In the genomic region with DNA sequence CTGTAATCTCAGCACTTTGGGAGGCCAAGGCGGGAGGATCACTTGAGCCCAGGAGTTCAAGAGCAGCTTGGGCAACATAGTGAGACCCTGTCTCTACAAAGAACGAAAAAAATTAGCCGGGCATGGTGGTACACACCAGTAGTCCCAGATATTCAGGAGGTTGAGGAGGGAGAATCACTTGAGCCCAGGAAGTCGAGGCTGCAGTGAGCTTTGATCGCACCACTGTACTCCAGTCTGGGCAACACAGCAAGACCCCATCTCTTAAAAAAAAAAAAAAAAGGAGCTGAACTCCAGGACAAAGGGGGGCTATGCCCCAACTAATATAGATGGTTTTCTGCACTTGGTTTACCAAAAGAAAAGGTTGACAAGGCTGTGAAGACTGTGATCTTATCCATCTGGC, we compare ENCODE assay signal across 13 cellular contexts.
DNase-seq lines count a peak whose midpoint lies in the region; ATAC-seq and TF ChIP-seq lines count a peak whose summit lies in the region.
"Had no signal": no experiment of that assay in that cellular context is flagged by ENCODE, and none has a peak within 500 bp of the region (broad histone marks: within the 10 kb centered on the region; RNA-seq: fewer than 3 reads in every experiment).

No MANE protein-coding gene starts in this region.

- TF ChIP-seq POLR2A in spleen (IDR thresholded peaks at IDR 0.05), result no peak

- H3K4me3 Mint-ChIP-seq in activated CD8-positive, alpha-beta memory T cell treated with anti-CD3 and anti-CD28 coated beads, Interleukin-2, amount 10 ng/mL, durations not matched to agents 7 days and 5 days, result peak overlapping the region; percentile 55
- H3K4me3 Mint-ChIP-seq in activated T-helper 2 cell treated with anti-CD3 and anti-CD28 coated beads, Interferon-gamma antibody, Interleukin-2, Interleukin-4, amounts not matched to agents 10 μg/mL and 5 μg/mL and 100 μg/mL, durations not matched to agents 14 hours and 24 hours and 36 hours (ENCODE audit: low read depth), result no peak overlapping the region

- H3K4me1 ChIP-seq in DOHH2 (ENCODE audit: control insufficient read depth, low read length) (peaks cover 85% of the 10 kb centered on the region), spleen (peaks cover 23 to 83% (median 65%) of the 10 kb centered on the region in 6 donors)

- peak overlapping the region; percentile 70 for H3K4me3 ChIP-seq in DOHH2 (ENCODE audit: low read length)
- peak overlapping the region in 1 of 8 donors; percentile 61 for H3K4me3 ChIP-seq in spleen
- H3K4me3 ChIP-seq: esophagus muscularis mucosa had no signal

- DNase-seq in activated CD8-positive, alpha-beta memory T cell treated with anti-CD3 and anti-CD28 coated beads, Interleukin-2, amount 10 ng/mL, durations not matched to agents 7 days and 5 days, result no peak
- no peak for DNase-seq in activated CD8-positive, alpha-beta memory T cell treated with anti-CD3 and anti-CD28 coated beads, Interleukin-2, amount 50 U/mL, for 4 hours
- no peak for DNase-seq in activated T-helper 2 cell treated with anti-CD3 and anti-CD28 coated beads, Interferon-gamma antibody, Interleukin-2, Interleukin-4, amounts not matched to agents 10 μg/mL and 5 μg/mL and 100 μg/mL, durations not matched to agents 14 hours and 24 hours and 36 hours (ENCODE audit: low spot score)
- DNase-seq in spleen (no peak), mucosa of gallbladder (ENCODE audit: low spot score) (no peak), GM19238 (ENCODE audit: insufficient read length, low spot score) (no peak)
- DNase-seq: activated CD4-positive, CD25-positive, alpha-beta regulatory T cell; cortex of kidney; left colon; NCI-H1930 had no signal

- no peak for TF ChIP-seq CTCF in DOHH2 (IDR thresholded peaks at IDR 0.05; ENCODE audit: low read depth, low read length, poor library complexity, severe bottlenecking)
- no peak for TF ChIP-seq CTCF in spleen (IDR thresholded peaks at IDR 0.05 in 8 of 11, conservative IDR thresholded peaks at IDR 0.05 in 3 of 11)

- peaks cover 29% of the 10 kb centered on the region for H3F3A ChIP-seq in DOHH2 (ENCODE audit: control insufficient read depth, insufficient read depth)

- H3K9me2 ChIP-seq in DOHH2 (replicated peaks; ENCODE audit: control insufficient read depth, low read length), result no peaks in the 10 kb centered on the region

- peaks cover 60% of the 10 kb centered on the region for H3K4me1 Mint-ChIP-seq in activated CD8-positive, alpha-beta memory T cell treated with anti-CD3 and anti-CD28 coated beads, Interleukin-2, amount 10 ng/mL, durations not matched to agents 7 days and 5 days
- peaks cover 45% of the 10 kb centered on the region for H3K4me1 Mint-ChIP-seq in activated T-helper 2 cell treated with anti-CD3 and anti-CD28 coated beads, Interferon-gamma antibody, Interleukin-2, Interleukin-4, amounts not matched to agents 10 μg/mL and 5 μg/mL and 100 μg/mL, durations not matched to agents 14 hours and 24 hours and 36 hours (ENCODE audit: low read depth)

- 90 to 97% (median 95%) methylated on average over 5 of the region's 5 CpGs for WGBS in spleen, 5 donors

- no peaks in the 10 kb centered on the region for H3K9me3 Mint-ChIP-seq in activated CD8-positive, alpha-beta memory T cell treated with anti-CD3 and anti-CD28 coated beads, Interleukin-2, amount 10 ng/mL, durations not matched to agents 7 days and 5 days (ENCODE audit: low read depth)
- H3K9me3 Mint-ChIP-seq in activated T-helper 2 cell treated with anti-CD3 and anti-CD28 coated beads, Interferon-gamma antibody, Interleukin-2, Interleukin-4, amounts not matched to agents 10 μg/mL and 5 μg/mL and 100 μg/mL, durations not matched to agents 14 hours and 24 hours and 36 hours, result no peaks in the 10 kb centered on the region

- H3K27ac ChIP-seq in DOHH2 (ENCODE audit: low read depth, low read length), result peak overlapping the region; percentile 91
- peak overlapping the region in 5 of 8 donors; percentile 58 to 91 (median 70) for H3K27ac ChIP-seq in spleen

- peak overlapping the region; percentile 88 for H3K27ac Mint-ChIP-seq in activated CD8-positive, alpha-beta memory T cell treated with anti-CD3 and anti-CD28 coated beads, Interleukin-2, amount 10 ng/mL, durations not matched to agents 7 days and 5 days
- peak overlapping the region; percentile 90 for H3K27ac Mint-ChIP-seq in activated T-helper 2 cell treated with anti-CD3 and anti-CD28 coated beads, Interferon-gamma antibody, Interleukin-2, Interleukin-4, amounts not matched to agents 10 μg/mL and 5 μg/mL and 100 μg/mL, durations not matched to agents 14 hours and 24 hours and 36 hours

- H4K20me1 ChIP-seq in DOHH2 (ENCODE audit: control insufficient read depth, insufficient read depth, low read depth, low read length), result no peaks in the 10 kb centered on the region

- H3K36me3 Mint-ChIP-seq in activated CD8-positive, alpha-beta memory T cell treated with anti-CD3 and anti-CD28 coated beads, Interleukin-2, amount 10 ng/mL, durations not matched to agents 7 days and 5 days, result peaks cover 1% of the 10 kb centered on the region
- H3K36me3 Mint-ChIP-seq in activated T-helper 2 cell treated with anti-CD3 and anti-CD28 coated beads, Interferon-gamma antibody, Interleukin-2, Interleukin-4, amounts not matched to agents 10 μg/mL and 5 μg/mL and 100 μg/mL, durations not matched to agents 14 hours and 24 hours and 36 hours (ENCODE audit: low read depth), result peaks cover 2% of the 10 kb centered on the region

- H3K27me3 Mint-ChIP-seq in activated CD8-positive, alpha-beta memory T cell treated with anti-CD3 and anti-CD28 coated beads, Interleukin-2, amount 10 ng/mL, durations not matched to agents 7 days and 5 days, result no peaks in the 10 kb centered on the region
- H3K27me3 Mint-ChIP-seq in activated T-helper 2 cell treated with anti-CD3 and anti-CD28 coated beads, Interferon-gamma antibody, Interleukin-2, Interleukin-4, amounts not matched to agents 10 μg/mL and 5 μg/mL and 100 μg/mL, durations not matched to agents 14 hours and 24 hours and 36 hours (ENCODE audit: low read depth), result peaks cover 2% of the 10 kb centered on the region

- H3K4me2 ChIP-seq in DOHH2 (ENCODE audit: low read length), result peak overlapping the region; percentile 94

- peaks cover 31% of the 10 kb centered on the region for H3K79me2 ChIP-seq in DOHH2 (ENCODE audit: control insufficient read depth, low read length)

- ATAC-seq in activated CD8-positive, alpha-beta memory T cell treated with anti-CD3 and anti-CD28 coated beads, Interleukin-2, amount 10 ng/mL, durations not matched to agents 7 days and 5 days, result no peak
- ATAC-seq in HG03460 (IDR thresholded peaks at IDR 0.05; ENCODE audit: unreplicated experiment), result no peak
- ATAC-seq: left colon had no signal

- intact Hi-C loops in activated T-helper 2 cell treated with anti-CD3 and anti-CD28 coated beads, Interferon-gamma antibody, Interleukin-2, Interleukin-4, amounts not matched to agents 10 μg/mL and 5 μg/mL and 100 μg/mL, durations not matched to agents 14 hours and 24 hours and 36 hours (cut with micrococcal nuclease), result no loop called here
- intact Hi-C loops in spleen (cut with DNase I; ENCODE audit: low total_unique reads), result loop anchor here (10.0 kb wide), 1 partner anchor 134 kb away; a partner anchor contains a TSS

- no peaks in the 10 kb centered on the region for H3K9me3 ChIP-seq in DOHH2 (ENCODE audit: control insufficient read depth, insufficient read depth, low read length)
- no peaks in the 10 kb centered on the region for H3K9me3 ChIP-seq in spleen
- H3K9me3 ChIP-seq: esophagus muscularis mucosa had no signal

- H3K27me3 ChIP-seq in DOHH2 (ENCODE audit: control insufficient read depth, low read length), result no peaks in the 10 kb centered on the region
- peaks cover 0 to 3% (median 0%) of the 10 kb centered on the region in 7 donors for H3K27me3 ChIP-seq in spleen (replicated peaks in 1 of 7)
- H3K27me3 ChIP-seq: esophagus muscularis mucosa had no signal

- peaks cover 70% of the 10 kb centered on the region for H3K36me3 ChIP-seq in DOHH2 (ENCODE audit: control insufficient read depth, low read length)
- peaks cover 0 to 15% (median 0%) of the 10 kb centered on the region in 6 donors for H3K36me3 ChIP-seq in spleen

- CTCF ChIA-PET in activated CD8-positive, alpha-beta memory T cell treated with anti-CD3 and anti-CD28 coated beads, Interleukin-2, amount 10 ng/mL, durations not matched to agents 7 days and 5 days (lab: Charles Lee), result interaction anchor here (1.0 to 7.8 kb wide), 6 partner anchors 11 to 371 kb away, joined by 3 to 57 read pairs (median 6); no protein-coding TSS in a partner anchor
